Comparison of ENCODE assay signal across 14 cellular contexts in the genomic region with DNA sequence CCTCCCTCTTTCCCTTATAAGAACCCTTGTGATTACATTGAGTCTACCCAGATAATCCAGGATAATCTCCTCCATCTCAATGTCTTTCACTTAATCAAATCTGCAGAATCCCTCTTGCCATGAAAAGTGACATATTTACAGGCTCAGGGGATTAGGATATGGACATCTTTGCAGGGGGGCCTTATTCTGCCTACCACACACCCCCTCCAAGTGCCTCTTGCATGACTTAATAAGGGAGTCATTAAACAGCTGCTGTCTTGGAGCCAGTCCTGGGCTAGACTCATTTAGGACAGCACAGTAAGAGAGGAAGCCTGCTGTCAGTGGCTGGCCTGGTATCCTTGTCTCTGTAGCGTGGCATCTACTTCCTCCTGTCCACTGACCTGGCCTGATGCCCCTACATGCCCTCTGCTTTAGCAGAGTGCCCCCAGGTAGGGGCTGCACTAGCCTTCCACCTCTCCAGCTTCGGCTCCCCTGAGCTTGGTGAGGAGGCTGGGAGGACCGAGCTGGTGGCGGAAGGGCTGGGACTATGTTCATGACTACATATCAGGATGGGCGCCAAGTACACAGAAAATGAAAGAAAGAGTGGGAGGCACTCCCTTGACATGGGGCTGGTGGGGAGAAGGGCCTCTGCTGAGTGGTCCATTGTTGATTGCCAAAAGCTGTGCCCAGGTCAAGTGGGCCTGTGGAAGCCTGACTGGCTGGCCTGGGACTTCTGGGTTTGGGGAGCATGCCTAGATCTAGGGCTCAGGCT. TPM values are rescaled to one million over a fixed set of nuclear protein-coding genes. Genes with fewer than 3 reads are reported as not detected.
DNase-seq lines count a peak whose midpoint lies in the region; ATAC-seq and TF ChIP-seq lines count a peak whose summit lies in the region.
"Had no signal": no experiment of that assay in that cellular context is flagged by ENCODE, and none has a peak within 500 bp of the region (broad histone marks: within the 10 kb centered on the region; RNA-seq: fewer than 3 reads in every experiment).

No MANE protein-coding gene starts in this region.

- peaks cover 29% of the 10 kb centered on the region for H3K27me3 Mint-ChIP-seq in HFFc6 (ENCODE audit: insufficient read depth)

- H3K36me3 ChIP-seq in WERI-Rb-1: no peaks in the 10 kb centered on the region
- H3K36me3 ChIP-seq in osteoblast (ENCODE audit: insufficient read depth, low read length): no peaks in the 10 kb centered on the region

- no peaks in the 10 kb centered on the region for H3K36me3 Mint-ChIP-seq in HFFc6 (ENCODE audit: low read depth)

- no peak overlapping the region for H3K27ac ChIP-seq in WERI-Rb-1
- H3K27ac ChIP-seq in osteoblast (ENCODE audit: low read depth, low read length): no peak overlapping the region

- H3K79me2 ChIP-seq in osteoblast (ENCODE audit: insufficient read depth, low read length): no peaks in the 10 kb centered on the region

- H2AFZ ChIP-seq in osteoblast (ENCODE audit: low read length): no peak overlapping the region

- no peaks in the 10 kb centered on the region for H4K20me1 ChIP-seq in osteoblast (ENCODE audit: insufficient read depth, low read length)

- H3K9me3 ChIP-seq in WERI-Rb-1 (ENCODE audit: severe bottlenecking): peaks cover 20% of the 10 kb centered on the region
- no peaks in the 10 kb centered on the region for H3K9me3 ChIP-seq in osteoblast (ENCODE audit: low read depth, low read length)

- no peak overlapping the region for H3K27ac Mint-ChIP-seq in HFFc6
- H3K27ac Mint-ChIP-seq: B cell; CD4-positive, alpha-beta T cell had no signal

- DNase-seq in EH (ENCODE audit: low read depth): peak; percentile 8
- DNase-seq in NCI-H446 treated with DMSO at 0.1 percent for 48 hours (lab: John Stamatoyannopoulos, UW): peak; percentile 52
- DNase-seq in WERI-Rb-1: peak; percentile 78
- peak; percentile 58 for DNase-seq in osteoblast (ENCODE audit: insufficient read length, low spot score, missing footprints)
- DNase-seq in effector CD4-positive, alpha-beta T cell: no peak
- no peak for DNase-seq in HFFc6
- no peak for DNase-seq in HuH-7.5 (ENCODE audit: low spot score)
- DNase-seq: Calu3; CD4-positive, alpha-beta T cell; NCI-H1436 treated with DMSO at 0.1 percent for 48 hours; NCI-H2081 treated with DMSO at 0.1 percent for 48 hours; SHP77 treated with DMSO at 0.1 percent for 48 hours had no signal

- no peak for ATAC-seq in GM21390 (IDR thresholded peaks at IDR 0.05; ENCODE audit: unreplicated experiment)

- no peak overlapping the region for H3K4me3 ChIP-seq in WERI-Rb-1 (ENCODE audit: low read depth, low read length)
- no peak overlapping the region for H3K4me3 ChIP-seq in osteoblast (ENCODE audit: insufficient read depth, low read length)

- peaks cover 6% of the 10 kb centered on the region for H3K4me1 ChIP-seq in osteoblast (ENCODE audit: insufficient read depth, low read length)

- H3K4me1 Mint-ChIP-seq in HFFc6 (ENCODE audit: low read depth): no peaks in the 10 kb centered on the region
- H3K4me1 Mint-ChIP-seq: B cell had no signal

- H3K4me2 ChIP-seq in osteoblast (ENCODE audit: insufficient read depth, low read length): no peak overlapping the region

- TF ChIP-seq CTCF in WERI-Rb-1 (IDR thresholded peaks at IDR 0.05; ENCODE audit: low read depth, low read length) (no peak), osteoblast (IDR thresholded peaks at IDR 0.05; ENCODE audit: extremely low read depth, low read depth, low read length) (no peak), HFFc6 (IDR thresholded peaks at IDR 0.05) (no peak)

- H3K27me3 ChIP-seq in WERI-Rb-1 (ENCODE audit: insufficient read depth, low read depth, severe bottlenecking): peaks cover 15% of the 10 kb centered on the region
- peaks cover 10% of the 10 kb centered on the region for H3K27me3 ChIP-seq in osteoblast (ENCODE audit: insufficient read depth, low read length)

- H3K9me3 Mint-ChIP-seq in HFFc6: no peaks in the 10 kb centered on the region
- H3K9me3 Mint-ChIP-seq: CD4-positive, alpha-beta T cell had no signal

- no peak overlapping the region for H3K4me3 Mint-ChIP-seq in HFFc6
- H3K4me3 Mint-ChIP-seq: B cell; CD4-positive, alpha-beta T cell had no signal

RNA-seq across cellular contexts. Expression of a gene that starts 17.2 kb away (rescaled TPM):
- total RNA-seq in osteoblast: under 0.01 and 0.29 TPM in 2 replicates
- under 1 TPM in 2 of 6 experiments, not detected in 4; 0.19 to 0.57 TPM for total RNA-seq in HFFc6 (2021; fragmentation: NEBNext Ultra II Directional; extraction: Animal tissue kit (Norgen Biotek cat#: 25700))
- total RNA-seq: B cell, Calu3 had no signal

RNA-seq across cellular contexts. Expression of a gene that starts 46.9 kb away (rescaled TPM):
- 47.4 TPM in 1 of 2 replicates, not detected in the other for total RNA-seq in osteoblast
- not detected for total RNA-seq in HFFc6 (2021; fragmentation: NEBNext Ultra II Directional; extraction: Animal tissue kit (Norgen Biotek cat#: 25700))
- total RNA-seq: B cell; Calu3; CD4-positive, alpha-beta T cell had no signal

RNA-seq across cellular contexts. Expression of a gene that starts 47.2 kb away (rescaled TPM):
- 8.5 and 9.4 TPM in 2 replicates for total RNA-seq in osteoblast
- 10 to 100 TPM; 21.6 to 23.6 (median 22.6) TPM for total RNA-seq in HFFc6 (2021; fragmentation: NEBNext Ultra II Directional; extraction: Animal tissue kit (Norgen Biotek cat#: 25700))

Comparison
In these comparisons a context has a peak if more than half of its experiments do, and no peak if none do; other contexts are left out.
1. DNase-seq: peak in EH (single experiment), NCI-H446 treated with DMSO at 0.1 percent for 48 hours (single experiment), WERI-Rb-1 (single experiment) and osteoblast (single experiment); none in effector CD4-positive, alpha-beta T cell (single experiment), HFFc6 (single experiment) and HuH-7.5 (single experiment).